In genomic region chr16:23702951-23703350, GRCh38 we compare ENCODE assay signal across 8 cellular contexts. TPM values are rescaled to one million over a fixed set of nuclear protein-coding genes. Genes with fewer than 3 reads are reported as not detected.
"Had no signal": no experiment of that assay in that cellular context is flagged by ENCODE, and none has a peak within 500 bp of the region (broad histone marks: within the 10 kb centered on the region; RNA-seq: fewer than 3 reads in every experiment).

No MANE protein-coding gene starts in this region.

- FAIRE-seq: HTR-8/SVneo had no signal

- H3K27ac ChIP-seq: HL-60, KMS-11 had no signal

- H3K4me3 Mint-ChIP-seq: IgD-negative memory B cell had no signal

- H3K4me2 ChIP-seq: KMS-11 had no signal

- H3K9ac ChIP-seq: KMS-11 had no signal

- H3K27ac Mint-ChIP-seq: IgD-negative memory B cell had no signal

- DNase-seq: IMR-90, KBM-7, KG1 had no signal

RNA-seq across cellular contexts. Expression of gene ERN2, which starts 10.1 kb away (rescaled TPM):
- total RNA-seq: HT1080 had no signal
- polyA plus RNA-seq: IgD-negative memory B cell had no signal

RNA-seq across cellular contexts. Expression of gene CHP2, which starts 51.9 kb away (rescaled TPM):
- total RNA-seq: HT1080, IMR-90 had no signal
- polyA plus RNA-seq: IgD-negative memory B cell, IMR-90 had no signal
